ENCODE assay signal across 1 cellular context in the genomic region with DNA sequence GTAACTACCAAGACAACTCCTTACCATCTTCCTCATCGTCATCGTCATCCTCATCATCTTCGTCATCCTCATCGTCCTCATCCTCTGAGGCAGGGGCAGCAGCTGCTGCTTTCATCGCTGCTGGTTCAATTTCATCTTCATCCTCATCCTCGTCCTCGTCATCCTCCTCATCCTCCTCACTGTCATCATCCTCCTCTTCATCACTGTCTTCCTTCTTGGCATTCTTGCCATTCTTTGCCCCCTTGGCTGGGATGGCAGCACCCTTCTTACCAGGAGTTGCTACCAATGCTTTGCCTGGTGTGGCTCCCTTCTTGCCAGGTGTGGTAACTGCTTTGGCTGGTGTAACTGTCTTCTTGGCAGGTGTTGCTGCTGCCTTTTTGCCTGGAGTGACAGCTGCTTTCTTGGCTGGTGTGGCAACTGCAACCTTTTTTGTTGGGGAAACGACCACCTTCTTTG.
TF ChIP-seq lines count a peak whose summit lies in the region.

No MANE protein-coding gene starts in this region.

TF ChIP-seq in HepG2, 621 proteins besides CTCF, POLR2A, EP300 and RAD21 (continued from another document):
- TF ChIP-seq ZNF616 (CRISPR knock-in tag; IDR thresholded peaks at IDR 0.05; ENCODE audit: low read depth) (no peak), ZNF207 (IDR thresholded peaks at IDR 0.05; ENCODE audit: borderline replicate concordance) (0 out of 2 replicates have a peak, but pooled peaks have one; percentile 85), ATRX (CRISPR knock-in tag; IDR thresholded peaks at IDR 0.05; ENCODE audit: borderline replicate concordance) (no peak), CBFB (CRISPR knock-in tag; IDR thresholded peaks at IDR 0.05) (no peak), HNRNPK (IDR thresholded peaks at IDR 0.05; ENCODE audit: low read depth, low read length, poor library complexity, severe bottlenecking) (no peak), POLR2G (IDR thresholded peaks at IDR 0.05; ENCODE audit: low read depth, low read length) (peak; percentile 50; the same call in 1 of the 2 replicates), ZNF605 (CRISPR knock-in tag; IDR thresholded peaks at IDR 0.05) (no peak), ZNF782 (CRISPR knock-in tag; IDR thresholded peaks at IDR 0.05; ENCODE audit: borderline replicate concordance) (0 out of 2 replicates have a peak, but pooled peaks have one; percentile 48), RBM22 (optimal IDR thresholded peaks at IDR 0.05; ENCODE audit: low read length) (peak; percentile 44), NFKB2 (CRISPR knock-in tag; IDR thresholded peaks at IDR 0.05; ENCODE audit: borderline replicate concordance) (no peak), GLI4 (CRISPR knock-in tag; IDR thresholded peaks at IDR 0.05; ENCODE audit: borderline replicate concordance) (no peak), HNF4A (CRISPR knock-in tag; IDR thresholded peaks at IDR 0.05) (no peak), CENPT (CRISPR knock-in tag; IDR thresholded peaks at IDR 0.05; ENCODE audit: low read depth) (no peak), ZNF367 (CRISPR knock-in tag; IDR thresholded peaks at IDR 0.05; ENCODE audit: borderline replicate concordance) (no peak), KDM5A (IDR thresholded peaks at IDR 0.05; ENCODE audit: borderline replicate concordance, low read length) (no peak), ZSCAN29 (CRISPR knock-in tag; conservative IDR thresholded peaks at IDR 0.05) (no peak), ZNF678 (CRISPR knock-in tag; IDR thresholded peaks at IDR 0.05) (no peak), KAT2B (IDR thresholded peaks at IDR 0.05; ENCODE audit: borderline replicate concordance, low read depth, low read length) (no peak), ZNF136 (CRISPR knock-in tag; IDR thresholded peaks at IDR 0.05; ENCODE audit: low read depth) (no peak), PAF1 (CRISPR knock-in tag; IDR thresholded peaks at IDR 0.05) (peak; percentile 20; the same call in 1 of the 2 replicates), ZNF891 (CRISPR knock-in tag; IDR thresholded peaks at IDR 0.05) (0 out of 2 replicates have a peak, but pooled peaks have one; percentile 24), KDM5B (CRISPR knock-in tag; IDR thresholded peaks at IDR 0.05; ENCODE audit: borderline replicate concordance) (no peak), EHMT2 (IDR thresholded peaks at IDR 0.05; ENCODE audit: borderline replicate concordance, low read depth, low read length) (no peak), JDP2 (CRISPR knock-in tag; IDR thresholded peaks at IDR 0.05; ENCODE audit: borderline replicate concordance) (no peak)
- TF ChIP-seq, protein P1, sequence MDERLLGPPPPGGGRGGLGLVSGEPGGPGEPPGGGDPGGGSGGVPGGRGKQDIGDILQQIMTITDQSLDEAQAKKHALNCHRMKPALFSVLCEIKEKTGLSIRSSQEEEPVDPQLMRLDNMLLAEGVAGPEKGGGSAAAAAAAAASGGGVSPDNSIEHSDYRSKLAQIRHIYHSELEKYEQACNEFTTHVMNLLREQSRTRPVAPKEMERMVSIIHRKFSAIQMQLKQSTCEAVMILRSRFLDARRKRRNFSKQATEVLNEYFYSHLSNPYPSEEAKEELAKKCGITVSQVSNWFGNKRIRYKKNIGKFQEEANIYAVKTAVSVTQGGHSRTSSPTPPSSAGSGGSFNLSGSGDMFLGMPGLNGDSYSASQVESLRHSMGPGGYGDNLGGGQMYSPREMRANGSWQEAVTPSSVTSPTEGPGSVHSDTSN (CRISPR knock-in tag; IDR thresholded peaks at IDR 0.05) = no peak
- TF ChIP-seq, protein P2, sequence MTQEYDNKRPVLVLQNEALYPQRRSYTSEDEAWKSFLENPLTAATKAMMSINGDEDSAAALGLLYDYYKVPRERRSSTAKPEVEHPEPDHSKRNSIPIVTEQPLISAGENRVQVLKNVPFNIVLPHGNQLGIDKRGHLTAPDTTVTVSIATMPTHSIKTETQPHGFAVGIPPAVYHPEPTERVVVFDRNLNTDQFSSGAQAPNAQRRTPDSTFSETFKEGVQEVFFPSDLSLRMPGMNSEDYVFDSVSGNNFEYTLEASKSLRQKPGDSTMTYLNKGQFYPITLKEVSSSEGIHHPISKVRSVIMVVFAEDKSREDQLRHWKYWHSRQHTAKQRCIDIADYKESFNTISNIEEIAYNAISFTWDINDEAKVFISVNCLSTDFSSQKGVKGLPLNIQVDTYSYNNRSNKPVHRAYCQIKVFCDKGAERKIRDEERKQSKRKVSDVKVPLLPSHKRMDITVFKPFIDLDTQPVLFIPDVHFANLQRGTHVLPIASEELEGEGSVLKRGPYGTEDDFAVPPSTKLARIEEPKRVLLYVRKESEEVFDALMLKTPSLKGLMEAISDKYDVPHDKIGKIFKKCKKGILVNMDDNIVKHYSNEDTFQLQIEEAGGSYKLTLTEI (CRISPR knock-in tag; conservative IDR thresholded peaks at IDR 0.05) = no peak
- TF ChIP-seq, protein P3, sequence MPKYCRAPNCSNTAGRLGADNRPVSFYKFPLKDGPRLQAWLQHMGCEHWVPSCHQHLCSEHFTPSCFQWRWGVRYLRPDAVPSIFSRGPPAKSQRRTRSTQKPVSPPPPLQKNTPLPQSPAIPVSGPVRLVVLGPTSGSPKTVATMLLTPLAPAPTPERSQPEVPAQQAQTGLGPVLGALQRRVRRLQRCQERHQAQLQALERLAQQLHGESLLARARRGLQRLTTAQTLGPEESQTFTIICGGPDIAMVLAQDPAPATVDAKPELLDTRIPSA (CRISPR knock-in tag; IDR thresholded peaks at IDR 0.05; ENCODE audit: borderline replicate concordance) = no peak
